In genomic region chr20:3927486-3928291, GRCh38 we compare ENCODE assay signal across 8 cellular contexts. TPM values are rescaled to one million over a fixed set of nuclear protein-coding genes. Genes with fewer than 3 reads are reported as not detected.
A peak's percentile ranks its signal among the peaks of the same experiment; 100 is the strongest.
DNase-seq lines count a peak whose midpoint lies in the region; ATAC-seq, FAIRE-seq and TF ChIP-seq lines count a peak whose summit lies in the region.

No MANE protein-coding gene starts in this region.

- H3K27me3 Mint-ChIP-seq in natural killer cell (ENCODE audit: low read depth in 2 of 2): no peaks in the 10 kb centered on the region

- DNase-seq in GM12891 (ENCODE audit: insufficient read length, low spot score): no peak
- DNase-seq in NCI-H510A treated with DMSO at 0.1 percent for 48 hours (lab: John Stamatoyannopoulos, UW): peak; percentile 80
- peak; percentile 74 to 79 for DNase-seq in cardiac fibroblast (ENCODE audit: low read depth in 2 of 2)
- DNase-seq in natural killer cell: no peak
- DNase-seq in DMS114 treated with DMSO at 0.1 percent for 48 hours (lab: John Stamatoyannopoulos, UW; ENCODE audit: unreplicated experiment): no peak
- DNase-seq in BE2C: no peak
- DNase-seq in mucosa of gallbladder (ENCODE audit: low spot score): no peak
- no peak for DNase-seq in nucleus accumbens (lab: John Stamatoyannopoulos, UW)

- peak overlapping the region; percentile 65 to 88 for H3K27ac Mint-ChIP-seq in natural killer cell

- intact Hi-C loops in natural killer cell (cut with micrococcal nuclease): no loop called here

- H3K36me3 ChIP-seq in BE2C: peaks cover 26% of the 10 kb centered on the region

- no peaks in the 10 kb centered on the region for H3K36me3 Mint-ChIP-seq in natural killer cell

- no peaks in the 10 kb centered on the region for H3K27me3 ChIP-seq in BE2C

- no peaks in the 10 kb centered on the region; the same call in 1 of the 2 replicates for H3K4me1 ChIP-seq in BE2C

- ATAC-seq in natural killer cell: peak; percentile 43 to 70 (median 44)

- peak; percentile 67 for TF ChIP-seq POLR2A in GM12891 (IDR thresholded peaks at IDR 0.05; ENCODE audit: low read depth, low read length)

- TF ChIP-seq CTCF in cardiac fibroblast (IDR thresholded peaks at IDR 0.05; ENCODE audit: low read depth, low read length): no peak
- no peak for TF ChIP-seq CTCF in natural killer cell (IDR thresholded peaks at IDR 0.05)
- no peak for TF ChIP-seq CTCF in BE2C (IDR thresholded peaks at IDR 0.05; ENCODE audit: low read depth, low read length)

- no peak overlapping the region for H3K4me3 ChIP-seq in cardiac fibroblast (replicated peaks in 1 of 2; ENCODE audit: low read depth in 2 of 2, low read length in 2 of 2)
- no peak overlapping the region for H3K4me3 ChIP-seq in BE2C (ENCODE audit: low read depth, low read length)

- H3K4me3 Mint-ChIP-seq in natural killer cell: peak overlapping the region; percentile 6

- FAIRE-seq in GM12891 (lab: Jason Lieb, UNC): no peak

- H3K9me3 Mint-ChIP-seq in natural killer cell: no peaks in the 10 kb centered on the region

- H3K9me3 ChIP-seq in BE2C: no peaks in the 10 kb centered on the region

- H3K4me1 Mint-ChIP-seq in natural killer cell: peaks cover 54 to 69% of the 10 kb centered on the region in 2 donors

TF ChIP-seq in GM12891, 5 proteins besides CTCF, POLR2A, EP300 and RAD21:
- TF ChIP-seq PAX5 (IDR thresholded peaks at IDR 0.05; ENCODE audit: insufficient read depth, low read length, severe bottlenecking): no peak
- peak; percentile 74 for TF ChIP-seq POLR2AphosphoS5 (IDR thresholded peaks at IDR 0.05; ENCODE audit: low read depth, low read length)
- TF ChIP-seq SPI1 (IDR thresholded peaks at IDR 0.05; ENCODE audit: low read depth, low read length): no peak
- TF ChIP-seq POU2F2 (IDR thresholded peaks at IDR 0.05; ENCODE audit: low read depth, low read length): no peak
- TF ChIP-seq TAF1 (IDR thresholded peaks at IDR 0.05; ENCODE audit: low read depth, low read length): no peak

RNA-seq across cellular contexts. Expression of gene PANK2, which starts 38.5 kb away (rescaled TPM):
- 25.2 TPM for polyA plus RNA-seq in GM12891 (2012; ENCODE audit: low read depth, missing spikeins)
- 10 to 100 TPM; 50.5 to 74.3 (median 61.3) TPM for total RNA-seq in natural killer cell
- 54.4 TPM for polyA plus RNA-seq in BE2C (2012; ENCODE audit: insufficient read depth, insufficient read length, low read depth)
- 32.5 TPM for total RNA-seq in mucosa of gallbladder

Comparison
In these comparisons a context has a peak if more than half of its experiments do, and no peak if none do; other contexts are left out.
1. DNase-seq: peak in NCI-H510A treated with DMSO at 0.1 percent for 48 hours (single experiment) and cardiac fibroblast (2 of 2); none in GM12891 (single experiment), natural killer cell (single experiment), DMS114 treated with DMSO at 0.1 percent for 48 hours (single experiment), BE2C (single experiment), mucosa of gallbladder (single experiment) and nucleus accumbens (0 of 56).